28 cellular contexts compared by ENCODE assay signal in the genomic region with DNA sequence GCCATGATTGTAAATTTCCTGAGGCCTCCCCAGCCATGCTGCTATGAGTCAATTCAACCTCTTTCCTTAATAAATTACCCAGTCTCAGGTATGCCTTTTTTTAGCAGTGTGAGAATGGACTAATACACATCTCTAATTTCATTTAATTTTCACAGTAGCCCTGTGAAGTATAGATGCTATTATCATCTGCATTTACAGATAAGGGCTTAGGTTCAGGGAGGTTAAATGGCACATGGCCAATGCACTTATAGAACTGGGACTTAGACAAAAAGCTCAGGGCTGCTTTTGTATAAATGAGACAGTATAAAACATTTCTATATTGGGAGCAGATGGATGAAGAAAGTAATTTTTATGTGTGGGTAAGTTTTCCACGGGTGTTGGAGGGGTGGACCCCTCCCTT.
"Had no signal": no experiment of that assay in that cellular context is flagged by ENCODE, and none has a peak within 500 bp of the region (broad histone marks: within the 10 kb centered on the region; RNA-seq: fewer than 3 reads in every experiment).

No MANE protein-coding gene starts in this region.

- H3K36me3 ChIP-seq: MG63, SJSA1 had no signal

- H3K27ac ChIP-seq: SJSA1 had no signal

- H3K4me1 ChIP-seq: SJSA1 had no signal

- DNase-seq: activated CD4-positive, alpha-beta T cell treated with anti-CD3 and anti-CD28 coated beads for 4 hours; activated CD8-positive, alpha-beta memory T cell treated with anti-CD3 and anti-CD28 coated beads, Interleukin-2, amount 50 U/mL, for 48 hours; activated CD8-positive, alpha-beta T cell treated with anti-CD3 and anti-CD28 coated beads for 36 hours; activated effector memory CD4-positive, alpha-beta T cell treated with Interleukin-2 at 50 U/mL for 16 hours; activated naive CD4-positive, alpha-beta T cell; activated T-cell treated with anti-CD3 and anti-CD28 coated beads, Interleukin-2, amount 50 U/mL, for 24 hours; aorta; central memory CD4-positive, alpha-beta T cell; MG63; MV-4-11; NCI-H1092 treated with DMSO at 0.1 percent for 48 hours; NCI-H1436 treated with DMSO at 0.1 percent for 48 hours; NCI-H187 treated with DMSO at 0.1 percent for 48 hours; NCI-H2081 treated with DMSO at 0.1 percent for 48 hours; NCI-H345; NCI-H510A; NCI-H526 treated with DMSO at 0.1 percent for 48 hours; PC-3; SHP77; T-cell; T-helper 2 cell; T1000 had no signal

- H3K4me3 ChIP-seq: MG63, SJSA1 had no signal

- H3K27me3 ChIP-seq: MG63, SJSA1 had no signal

- ATAC-seq: activated CD4-positive, CD25-positive, alpha-beta regulatory T cell treated with anti-CD3 and anti-CD28 coated beads, Interleukin-2, amount 50 U/mL, for 24 hours; activated CD8-positive, alpha-beta T cell treated with anti-CD3 and anti-CD28 coated beads for 36 hours; HepG2; PC-3; T-cell had no signal

- H3K9me3 ChIP-seq: MG63, SJSA1 had no signal

- FAIRE-seq: bronchial epithelial cell, HepG2, RCC 7860, TTC549 had no signal
